Comparison of ENCODE assay signal across 16 cellular contexts in genomic region chr1:39147099-39148025, GRCh38. TPM values are rescaled to one million over a fixed set of nuclear protein-coding genes. Genes with fewer than 3 reads are reported as not detected.
DNase-seq lines count a peak whose midpoint lies in the region; TF ChIP-seq lines count a peak whose summit lies in the region.
"Had no signal": no experiment of that assay in that cellular context is flagged by ENCODE, and none has a peak within 500 bp of the region (broad histone marks: within the 10 kb centered on the region; RNA-seq: fewer than 3 reads in every experiment).

No MANE protein-coding gene starts in this region.

- H3K27me3 ChIP-seq in BLaER1 treated with 17β-estradiol and CSF1 and Interleukin-3, amounts not matched to agents 10 nM and 100 nM = no peaks in the 10 kb centered on the region
- no peaks in the 10 kb centered on the region for H3K27me3 ChIP-seq in H9 (ENCODE audit: insufficient read depth, low read length)
- H3K27me3 ChIP-seq in endodermal cell (ENCODE audit: control insufficient read depth, insufficient read depth, low read length, poor library complexity, severe bottlenecking) = no peaks in the 10 kb centered on the region
- no peaks in the 10 kb centered on the region for H3K27me3 ChIP-seq in neural progenitor cell
- no peaks in the 10 kb centered on the region for H3K27me3 ChIP-seq in A673 (replicated peaks; ENCODE audit: insufficient read depth, low read depth, low read length, poor library complexity)
- no peaks in the 10 kb centered on the region for H3K27me3 ChIP-seq in suprapubic skin

- peaks cover 24% of the 10 kb centered on the region; the same call in 1 of the 2 replicates for H3K79me2 ChIP-seq in H9 (ENCODE audit: insufficient read depth, low read length)
- peaks cover 100% of the 10 kb centered on the region for H3K79me2 ChIP-seq in neural progenitor cell (ENCODE audit: low read depth)

- H3K18ac ChIP-seq in H9 (ENCODE audit: insufficient read length, low read depth, low read length) = no peak overlapping the region

- H4K5ac ChIP-seq in H9 (ENCODE audit: insufficient read length, low read depth, low read length) = no peak overlapping the region

- no peak overlapping the region for H4K8ac ChIP-seq in H9 (replicated peaks; ENCODE audit: insufficient read length, low read depth, low read length)

- CTCF ChIA-PET in A673 (lab: Charles Lee) = no interaction called here

- H4K20me1 ChIP-seq in BLaER1 treated with 17β-estradiol and CSF1 and Interleukin-3, amounts not matched to agents 10 nM and 100 nM = peaks cover 2 to 96% (median 32%) of the 10 kb centered on the region in 11 experiments; a peak in 13 of 22 replicates
- H4K20me1 ChIP-seq in H9 (ENCODE audit: control insufficient read depth, insufficient read depth, insufficient read length) (no peaks in the 10 kb centered on the region), neural progenitor cell (ENCODE audit: low read depth) (peaks cover 44% of the 10 kb centered on the region)

- H2BK20ac ChIP-seq in H9 (ENCODE audit: low read depth, low read length, poor library complexity, severe bottlenecking) = no peak overlapping the region

- H3K23ac ChIP-seq in H9 (ENCODE audit: insufficient read length, low read depth, low read length) = no peak overlapping the region

- no peak for TF ChIP-seq POLR2A in suprapubic skin (IDR thresholded peaks at IDR 0.05)

- H3K4me3 Mint-ChIP-seq in H9 (no peak overlapping the region), endodermal cell (no peak overlapping the region), neural progenitor cell (no peak overlapping the region)

- no peak overlapping the region for H3K14ac ChIP-seq in H9 (ENCODE audit: insufficient read depth, low read length)

- no peak for TF ChIP-seq CTCF in H9 (conservative IDR thresholded peaks at IDR 0.05)
- no peak for TF ChIP-seq CTCF in endodermal cell (conservative IDR thresholded peaks at IDR 0.05)
- no peak for TF ChIP-seq CTCF in neural progenitor cell (IDR thresholded peaks at IDR 0.05)
- TF ChIP-seq CTCF in A673 (conservative IDR thresholded peaks at IDR 0.05; ENCODE audit: low read depth, low read length) = no peak
- no peak for TF ChIP-seq CTCF in suprapubic skin (IDR thresholded peaks at IDR 0.05)

- peaks cover 66% of the 10 kb centered on the region for H3F3A ChIP-seq in neural progenitor cell (ENCODE audit: low read depth)

- POLR2A ChIA-PET in A673 (lab: Charles Lee; ENCODE audit: low non-redundant PET) = no interaction called here

- no TSS peak for BruUV-seq in A673 (replicated peaks; lab: Mats Ljungman, UMichigan)

- peaks cover 0 to 3% (median 0%) of the 10 kb centered on the region in 11 experiments; a peak in 1 of 22 replicates for H3K9me3 ChIP-seq in BLaER1 treated with 17β-estradiol and CSF1 and Interleukin-3, amounts not matched to agents 10 nM and 100 nM (replicated peaks in 1 of 11)
- H3K9me3 ChIP-seq in H9 (ENCODE audit: control insufficient read depth, low read depth, low read length) (no peaks in the 10 kb centered on the region), endodermal cell (ENCODE audit: control insufficient read depth, low read length) (no peaks in the 10 kb centered on the region), neural progenitor cell (ENCODE audit: low read depth) (no peaks in the 10 kb centered on the region), A673 (ENCODE audit: low read depth, low read length, poor library complexity, severe bottlenecking) (no peaks in the 10 kb centered on the region), suprapubic skin (no peaks in the 10 kb centered on the region)

- no peak for DNase-seq in H9
- no peak for DNase-seq in endodermal cell
- DNase-seq in neural progenitor cell (ENCODE audit: low spot score) = no peak
- no peak for DNase-seq in A673 (ENCODE audit: low spot score)
- no peak for DNase-seq in suprapubic skin (ENCODE audit: low spot score in 2 of 2)
- DNase-seq in mucosa of gallbladder (ENCODE audit: low spot score) = no peak
- DNase-seq: DMS153; EL; KBM-7; NCI-H1048; NCI-H2227 treated with DMSO at 0.1 percent for 48 hours; NCI-H526; NK-92 treated with Interleukin-12 subunit alpha and Interleukin-12 subunit beta, amount 100 ng/mL, for 24 hours; OCI-M1 had no signal

- H3K4me1 ChIP-seq in BLaER1 treated with 17β-estradiol and CSF1 and Interleukin-3, amounts not matched to agents 10 nM and 100 nM = peaks cover 32 to 78% (median 50%) of the 10 kb centered on the region in 10 experiments
- H3K4me1 ChIP-seq in H9 (ENCODE audit: insufficient read depth, low read length) (peaks cover 29% of the 10 kb centered on the region), endodermal cell (ENCODE audit: control insufficient read depth, insufficient read depth, low read length) (peaks cover 9% of the 10 kb centered on the region), neural progenitor cell (peaks cover 80% of the 10 kb centered on the region), A673 (ENCODE audit: insufficient read depth, low read length, poor library complexity, severe bottlenecking) (peaks cover 36% of the 10 kb centered on the region), suprapubic skin (peaks cover 47% of the 10 kb centered on the region)

- H3K4ac ChIP-seq in H9 (ENCODE audit: low read depth, low read length) = no peak overlapping the region

- H3K4me1 Mint-ChIP-seq in H9 (peaks cover 63 to 67% of the 10 kb centered on the region in 2 experiments), endodermal cell (peaks cover 44% of the 10 kb centered on the region), neural progenitor cell (peaks cover 58% of the 10 kb centered on the region)

- no peak overlapping the region for H2BK120ac ChIP-seq in H9 (ENCODE audit: low read depth, low read length, poor library complexity, severe bottlenecking)

- H2BK12ac ChIP-seq in H9 (ENCODE audit: insufficient read length, low read depth, low read length) = peak overlapping the region; percentile 60

- no peak overlapping the region for H2AK5ac ChIP-seq in H9 (ENCODE audit: insufficient read length, low read length)

- 0 out of 22 replicates have a peak overlapping the region, but pooled peaks of 1 of the 11 experiments have one; percentile 21 for H3K9ac ChIP-seq in BLaER1 treated with 17β-estradiol and CSF1 and Interleukin-3, amounts not matched to agents 10 nM and 100 nM
- H3K9ac ChIP-seq in H9 (ENCODE audit: extremely low read depth, insufficient read length, low read length) = no peak overlapping the region
- no peak overlapping the region for H3K9ac ChIP-seq in endodermal cell (ENCODE audit: extremely low read depth, low read length, poor library complexity, severe bottlenecking)
- H3K9ac ChIP-seq in neural progenitor cell = no peak overlapping the region

- H3K36me3 ChIP-seq in BLaER1 treated with 17β-estradiol and CSF1 and Interleukin-3, amounts not matched to agents 10 nM and 100 nM = peaks cover 0 to 12% (median 4%) of the 10 kb centered on the region in 11 experiments; a peak in 3 of 22 replicates
- no peaks in the 10 kb centered on the region for H3K36me3 ChIP-seq in endodermal cell (ENCODE audit: control insufficient read depth, insufficient read depth, low read length)
- no peaks in the 10 kb centered on the region for H3K36me3 ChIP-seq in neural progenitor cell
- H3K36me3 ChIP-seq in A673 (ENCODE audit: insufficient read depth, low read length, poor library complexity, severe bottlenecking) = no peaks in the 10 kb centered on the region
- no peaks in the 10 kb centered on the region for H3K36me3 ChIP-seq in suprapubic skin

- H3K56ac ChIP-seq in H9 (ENCODE audit: insufficient read length, low read depth, low read length) = no peak overlapping the region

- no peaks in the 10 kb centered on the region for H3K27me3 Mint-ChIP-seq in H9 (ENCODE audit: low read depth)
- H3K27me3 Mint-ChIP-seq in endodermal cell (ENCODE audit: insufficient read depth) = no peaks in the 10 kb centered on the region
- peaks cover 2% of the 10 kb centered on the region for H3K27me3 Mint-ChIP-seq in neural progenitor cell (ENCODE audit: insufficient read depth, low read depth)

- intact Hi-C loops in A673 (cut with micrococcal nuclease; ENCODE audit: unreplicated experiment) = no loop called here

- WGBS in H9 (ENCODE audit: extremely low coverage, insufficient read length, low lambda C conversion rate) = 86% methylated on average over 1 of the region's 3 CpGs
- WGBS in endodermal cell (ENCODE audit: insufficient coverage in 1 of 2, insufficient read length in 1 of 2), 2 experiments = 93 to 98% methylated on average over 3 of the region's 3 CpGs
- 83% methylated on average over 3 of the region's 3 CpGs for WGBS in suprapubic skin

- no peak overlapping the region for H4K91ac ChIP-seq in H9 (ENCODE audit: insufficient read length, low read depth, low read length)

- H3K23me2 ChIP-seq in H9 (ENCODE audit: insufficient read length, low read depth, low read length, poor library complexity, severe bottlenecking) = no peaks in the 10 kb centered on the region

- H2BK15ac ChIP-seq in H9 (ENCODE audit: low read depth, low read length) = no peak overlapping the region

- H3K27ac Mint-ChIP-seq in H9 (peak overlapping the region; percentile 12 to 82 (median 55); a peak in 5 of 7 replicates), endodermal cell (peak overlapping the region; percentile 5), neural progenitor cell (no peak overlapping the region)

- no peak overlapping the region for H3T11ph ChIP-seq in H9 (ENCODE audit: low read length)

- no peak overlapping the region for H2BK5ac ChIP-seq in H9 (ENCODE audit: insufficient read length, low read length)

- no peak overlapping the region for H2AFZ ChIP-seq in H9 (ENCODE audit: low read length)
- no peak overlapping the region for H2AFZ ChIP-seq in neural progenitor cell (replicated peaks)

- H3K4me2 ChIP-seq in BLaER1 treated with 17β-estradiol and CSF1 and Interleukin-3, amounts not matched to agents 10 nM and 100 nM = peak overlapping the region in 9 of 11 experiments; percentile 21 to 78 (median 57); a peak in 18 of 22 replicates
- no peak overlapping the region for H3K4me2 ChIP-seq in H9 (ENCODE audit: insufficient read depth, insufficient read length, low read length)
- H3K4me2 ChIP-seq in neural progenitor cell = no peak overlapping the region

- H3K36me3 Mint-ChIP-seq in H9 (ENCODE audit: insufficient read depth in 1 of 3, low read depth in 3 of 3) (peaks cover 0 to 4% (median 3%) of the 10 kb centered on the region in 3 experiments; a peak in 1 of 7 replicates), endodermal cell (ENCODE audit: low read depth) (no peaks in the 10 kb centered on the region), neural progenitor cell (peaks cover 22% of the 10 kb centered on the region)

- TF ChIP-seq EP300 in suprapubic skin (IDR thresholded peaks at IDR 0.05) = no peak

- H3K9me3 Mint-ChIP-seq in H9 (no peaks in the 10 kb centered on the region), endodermal cell (no peaks in the 10 kb centered on the region), neural progenitor cell (no peaks in the 10 kb centered on the region)

- H3K79me1 ChIP-seq in H9 (ENCODE audit: insufficient read depth, low read depth, low read length, poor library complexity, severe bottlenecking) = peaks cover 7% of the 10 kb centered on the region

- H3K4me3 ChIP-seq in BLaER1 treated with 17β-estradiol and CSF1 and Interleukin-3, amounts not matched to agents 10 nM and 100 nM = no peak overlapping the region
- H3K4me3 ChIP-seq in endodermal cell (ENCODE audit: low read length) (no peak overlapping the region), neural progenitor cell (no peak overlapping the region), A673 (ENCODE audit: low read depth, low read length, poor library complexity, severe bottlenecking) (no peak overlapping the region), suprapubic skin (no peak overlapping the region)

- H3K27ac ChIP-seq in BLaER1 treated with 17β-estradiol and CSF1 and Interleukin-3, amounts not matched to agents 10 nM and 100 nM = peak overlapping the region in 5 of 11 experiments; percentile 12 to 49 (median 44); a peak in 9 of 22 replicates
- no peak overlapping the region for H3K27ac ChIP-seq in H9 (ENCODE audit: insufficient read length, low read depth, low read length)
- no peak overlapping the region for H3K27ac ChIP-seq in endodermal cell (ENCODE audit: low read depth, low read length)
- peak overlapping the region; percentile 43 for H3K27ac ChIP-seq in neural progenitor cell
- H3K27ac ChIP-seq in A673 (ENCODE audit: low read depth, low read length, poor library complexity, severe bottlenecking) = no peak overlapping the region
- H3K27ac ChIP-seq in suprapubic skin = no peak overlapping the region
- H3K27ac ChIP-seq: RWPE1 had no signal

RNA-seq across cellular contexts. Expression of gene MACF1, which starts 57.1 kb away (rescaled TPM):
- total RNA-seq in H9 (2021) (172 and 190 TPM in 2 replicates), endodermal cell (100 to 1,000 TPM; 214 to 251 TPM), neural progenitor cell (ENCODE audit: low replicate concordance) (203 and 222 TPM in 2 replicates), A673 (2021) (261 and 265 TPM in 2 replicates), suprapubic skin (100 to 1,000 TPM; 421 to 942 (median 545) TPM), mucosa of gallbladder (404 TPM)
- 89.7 TPM for polyA plus RNA-seq in endodermal cell (2013, experiment 1 of 2)
- polyA plus RNA-seq in endodermal cell (2013, experiment 2 of 2) = 102 TPM

Comparison
In these comparisons a context has a peak if more than half of its experiments do, and no peak if none do; other contexts are left out.
1. H3K4me2 ChIP-seq: peak in BLaER1 treated with 17β-estradiol and CSF1 and Interleukin-3, amounts not matched to agents 10 nM and 100 nM (9 of 11); none in H9 (single experiment) and neural progenitor cell (single experiment).